ENCODE assay signal across 25 cellular contexts in genomic region chr4:180993179-180993841, GRCh38.
"Had no signal": no experiment of that assay in that cellular context is flagged by ENCODE, and none has a peak within 500 bp of the region (broad histone marks: within the 10 kb centered on the region; RNA-seq: fewer than 3 reads in every experiment).

No MANE protein-coding gene starts in this region.

- H3K4me2 ChIP-seq: smooth muscle cell had no signal

- H3K27me3 ChIP-seq: brain microvascular endothelial cell, foreskin keratinocyte, left lung, sigmoid colon, uterus had no signal

- H3K4me3 ChIP-seq: left lung, lung, sigmoid colon, smooth muscle cell, uterus had no signal

- H3K4me1 Mint-ChIP-seq: activated B cell treated with CpG ODN at 0.5 μM for 24 hours; activated CD4-positive, alpha-beta T cell treated with anti-CD3 and anti-CD28 coated beads for 36 hours; activated T-helper 17 cell treated with anti-CD3 and anti-CD28 coated beads, Interleukin-2, amount 50 U/mL, for 72 hours; naive thymus-derived CD8-positive, alpha-beta T cell; stimulated activated memory B cell treated with anti-CD40 and anti-IgM and Interleukin-4, amounts not matched to agents 10 μg/mL and 1 μg/mL and 100 μg/mL, for 72 hours had no signal

- H3K36me3 ChIP-seq: brain microvascular endothelial cell, left lung, sigmoid colon, uterus had no signal

- H3K4me3 Mint-ChIP-seq: activated B cell treated with CpG ODN at 0.5 μM for 24 hours; activated CD4-positive, alpha-beta T cell treated with anti-CD3 and anti-CD28 coated beads for 36 hours; activated T-cell treated with anti-CD3 and anti-CD28 coated beads, Interleukin-2, amount 50 U/mL, for 24 hours; activated T-helper 17 cell treated with anti-CD3 and anti-CD28 coated beads, Interleukin-2, amount 50 U/mL, for 72 hours; mesothelial cell of epicardium; naive thymus-derived CD8-positive, alpha-beta T cell; stimulated activated memory B cell treated with anti-CD40 and anti-IgM and Interleukin-4, amounts not matched to agents 10 μg/mL and 1 μg/mL and 100 μg/mL, for 72 hours had no signal

- H3K9me3 Mint-ChIP-seq: activated B cell treated with CpG ODN at 0.5 μM for 24 hours had no signal

- DNase-seq: activated B cell treated with CpG ODN at 0.5 μM for 24 hours; activated CD4-positive, alpha-beta T cell treated with anti-CD3 and anti-CD28 coated beads for 36 hours; activated CD4-positive, alpha-beta T cell treated with anti-CD3 and anti-CD28 coated beads, Interleukin-2, amount 50 U/mL, for 4 hours; activated CD8-positive, alpha-beta memory T cell treated with anti-CD3 and anti-CD28 coated beads for 24 hours; activated CD8-positive, alpha-beta memory T cell treated with anti-CD3 and anti-CD28 coated beads, Interleukin-2, amount 50 U/mL, for 4 hours; activated T-cell treated with anti-CD3 and anti-CD28 coated beads, Interleukin-2, amount 50 U/mL, for 24 hours; aorta; brain microvascular endothelial cell; central memory CD4-positive, alpha-beta T cell; dermis blood vessel endothelial cell; effector CD8-positive, alpha-beta T cell; foreskin keratinocyte; kidney glomerular epithelial cell; naive thymus-derived CD8-positive, alpha-beta T cell; sigmoid colon; stimulated activated CD4-positive, alpha-beta T cell treated with anti-CD3 and anti-CD28 coated beads, Interleukin-15, amount 100 ng/mL, for 24 hours; trophoblast cell; uterus had no signal

- H3K9me3 ChIP-seq: left lung, uterus had no signal

- H3K27me3 Mint-ChIP-seq: activated B cell treated with CpG ODN at 0.5 μM for 24 hours; activated CD4-positive, alpha-beta T cell treated with anti-CD3 and anti-CD28 coated beads for 36 hours; activated T-cell treated with anti-CD3 and anti-CD28 coated beads, Interleukin-2, amount 50 U/mL, for 24 hours; activated T-helper 17 cell treated with anti-CD3 and anti-CD28 coated beads, Interleukin-2, amount 50 U/mL, for 72 hours; naive thymus-derived CD8-positive, alpha-beta T cell; stimulated activated memory B cell treated with anti-CD40 and anti-IgM and Interleukin-4, amounts not matched to agents 10 μg/mL and 1 μg/mL and 100 μg/mL, for 72 hours had no signal

- ATAC-seq: activated CD4-positive, alpha-beta T cell treated with anti-CD3 and anti-CD28 coated beads for 36 hours; activated naive CD4-positive, alpha-beta T cell treated with anti-CD3 and anti-CD28 coated beads, Interleukin-2, amount 50 U/mL, for 72 hours; activated T-helper 17 cell treated with anti-CD3 and anti-CD28 coated beads, Interleukin-2, amount 50 U/mL, for 72 hours; foreskin keratinocyte; left lung; naive thymus-derived CD8-positive, alpha-beta T cell; stimulated activated memory B cell treated with anti-CD40 and anti-IgM and Interleukin-4, amounts not matched to agents 10 μg/mL and 1 μg/mL and 100 μg/mL, for 72 hours had no signal

- H3K27ac ChIP-seq: brain microvascular endothelial cell, foreskin keratinocyte, left lung, sigmoid colon, uterus had no signal

- H3K27ac Mint-ChIP-seq: activated B cell treated with CpG ODN at 0.5 μM for 24 hours; activated CD4-positive, alpha-beta T cell treated with anti-CD3 and anti-CD28 coated beads for 36 hours; activated naive CD4-positive, alpha-beta T cell treated with anti-CD3 and anti-CD28 coated beads, Interleukin-2, amount 50 U/mL, for 72 hours; activated T-cell treated with anti-CD3 and anti-CD28 coated beads, Interleukin-2, amount 50 U/mL, for 24 hours; activated T-helper 17 cell treated with anti-CD3 and anti-CD28 coated beads, Interleukin-2, amount 50 U/mL, for 72 hours; mesothelial cell of epicardium; naive thymus-derived CD8-positive, alpha-beta T cell; stimulated activated memory B cell treated with anti-CD40 and anti-IgM and Interleukin-4, amounts not matched to agents 10 μg/mL and 1 μg/mL and 100 μg/mL, for 72 hours had no signal

- H3K4me1 ChIP-seq: left lung, sigmoid colon, uterus had no signal

- H3K36me3 Mint-ChIP-seq: activated naive CD4-positive, alpha-beta T cell treated with anti-CD3 and anti-CD28 coated beads, Interleukin-2, amount 50 U/mL, for 72 hours; naive thymus-derived CD8-positive, alpha-beta T cell; stimulated activated memory B cell treated with anti-CD40 and anti-IgM and Interleukin-4, amounts not matched to agents 10 μg/mL and 1 μg/mL and 100 μg/mL, for 72 hours had no signal
